ENCODE assay signal across 10 cellular contexts in genomic region chr22:38327805-38328204, GRCh38. TPM values are rescaled to one million over a fixed set of nuclear protein-coding genes. Genes with fewer than 3 reads are reported as not detected.
DNase-seq lines count a peak whose midpoint lies in the region; ATAC-seq, FAIRE-seq and TF ChIP-seq lines count a peak whose summit lies in the region.
"Had no signal": no experiment of that assay in that cellular context is flagged by ENCODE, and none has a peak within 500 bp of the region (broad histone marks: within the 10 kb centered on the region; RNA-seq: fewer than 3 reads in every experiment).

No MANE protein-coding gene starts in this region.

- no peak for FAIRE-seq in bronchial epithelial cell (lab: Jason Lieb, UNC)

- H3K4me2 ChIP-seq in BLaER1 treated with 17β-estradiol and CSF1 and Interleukin-3, amounts not matched to agents 10 nM and 100 nM = peak overlapping the region; percentile 72 to 93 (median 78)

- peaks cover 0 to 4% (median 0%) of the 10 kb centered on the region in 11 experiments; a peak in 1 of 22 replicates for H3K27me3 ChIP-seq in BLaER1 treated with 17β-estradiol and CSF1 and Interleukin-3, amounts not matched to agents 10 nM and 100 nM
- H3K27me3 ChIP-seq in bronchial epithelial cell (ENCODE audit: control insufficient read depth, insufficient read depth, low read length) = no peaks in the 10 kb centered on the region

- TF ChIP-seq CTCF in bronchial epithelial cell (IDR thresholded peaks at IDR 0.05; ENCODE audit: insufficient read depth, low read length, severe bottlenecking) = no peak

- peaks cover 12 to 33% (median 30%) of the 10 kb centered on the region in 10 experiments for H3K4me1 ChIP-seq in BLaER1 treated with 17β-estradiol and CSF1 and Interleukin-3, amounts not matched to agents 10 nM and 100 nM

- no peaks in the 10 kb centered on the region for H3K36me3 ChIP-seq in BLaER1 treated with 17β-estradiol and CSF1 and Interleukin-3, amounts not matched to agents 10 nM and 100 nM
- no peaks in the 10 kb centered on the region for H3K36me3 ChIP-seq in bronchial epithelial cell (ENCODE audit: control insufficient read depth, insufficient read depth, low read length)

- H3K9me3 ChIP-seq in BLaER1 treated with 17β-estradiol and CSF1 and Interleukin-3, amounts not matched to agents 10 nM and 100 nM (replicated peaks in 1 of 11) = no peaks in the 10 kb centered on the region

- peak overlapping the region in 10 of 11 experiments; percentile 10 to 67 (median 56); a peak in 17 of 22 replicates for H3K27ac ChIP-seq in BLaER1 treated with 17β-estradiol and CSF1 and Interleukin-3, amounts not matched to agents 10 nM and 100 nM

- ATAC-seq in HG02610 (IDR thresholded peaks at IDR 0.05; ENCODE audit: unreplicated experiment) (no peak), GM21526 (IDR thresholded peaks at IDR 0.05; ENCODE audit: low FRiP score, unreplicated experiment) (no peak)

- DNase-seq in MV-4-11 (lab: John Stamatoyannopoulos, UW) (peak; percentile 9), bronchial epithelial cell (ENCODE audit: low read depth) (peak; percentile 95), myocyte (ENCODE audit: low read depth) (peak; percentile 75), NCI-H1105 treated with DMSO at 0.1 percent for 48 hours (lab: John Stamatoyannopoulos, UW) (no peak)
- DNase-seq in activated CD8-positive, alpha-beta memory T cell treated with anti-CD3 and anti-CD28 coated beads for 24 hours = no peak
- DNase-seq: DMS 273 treated with DMSO at 0.1 percent for 48 hours, NCI-H345 had no signal

- no peaks in the 10 kb centered on the region for H4K20me1 ChIP-seq in BLaER1 treated with 17β-estradiol and CSF1 and Interleukin-3, amounts not matched to agents 10 nM and 100 nM

- H3K4me3 ChIP-seq in BLaER1 treated with 17β-estradiol and CSF1 and Interleukin-3, amounts not matched to agents 10 nM and 100 nM = no peak overlapping the region; a peak in 2 of 20 replicates
- H3K4me3 ChIP-seq in bronchial epithelial cell (ENCODE audit: low read depth, low read length) = peak overlapping the region; percentile 21

- H3K9ac ChIP-seq in BLaER1 treated with 17β-estradiol and CSF1 and Interleukin-3, amounts not matched to agents 10 nM and 100 nM = peak overlapping the region in 10 of 11 experiments; percentile 24 to 67 (median 49); a peak in 18 of 22 replicates

RNA-seq across cellular contexts. Expression of gene CSNK1E, which starts 10.6 kb away (rescaled TPM):
- 146 and 181 TPM in 2 replicates for total RNA-seq in bronchial epithelial cell
- total RNA-seq in myocyte = 98.5 and 111 TPM in 2 replicates
- 139 TPM for polyA plus RNA-seq in myocyte (2012)

RNA-seq across cellular contexts. Expression of gene TMEM184B, which starts 55.0 kb away (rescaled TPM):
- total RNA-seq in bronchial epithelial cell = 7.1 and 13.3 TPM in 2 replicates
- 53.4 and 78.0 TPM in 2 replicates for total RNA-seq in myocyte
- polyA plus RNA-seq in myocyte (2012) = 90.4 TPM

Comparison
In these comparisons a context has a peak if more than half of its experiments do, and no peak if none do; other contexts are left out.
1. DNase-seq: peak in MV-4-11 (single experiment), bronchial epithelial cell (single experiment) and myocyte (single experiment); none in activated CD8-positive, alpha-beta memory T cell treated with anti-CD3 and anti-CD28 coated beads for 24 hours (single experiment) and NCI-H1105 treated with DMSO at 0.1 percent for 48 hours (single experiment).